1 cellular context compared by ENCODE assay signal in genomic region chr17:7191571-7192270, GRCh38.
TF ChIP-seq lines count a peak whose summit lies in the region.

No MANE protein-coding gene starts in this region.

TF ChIP-seq in GM12878, 131 proteins besides CTCF, POLR2A, EP300 and RAD21 (continued from another document):
- TF ChIP-seq MLLT1 (IDR thresholded peaks at IDR 0.05): no peak
- TF ChIP-seq CHD1 (IDR thresholded peaks at IDR 0.05; ENCODE audit: low read depth, low read length): no peak
- no peak for TF ChIP-seq TAF1 (IDR thresholded peaks at IDR 0.05; ENCODE audit: borderline replicate concordance, low read depth, low read length)
- TF ChIP-seq FOS (IDR thresholded peaks at IDR 0.05; ENCODE audit: borderline replicate concordance, extremely low read depth, insufficient read length): no peak
- TF ChIP-seq LARP7 (IDR thresholded peaks at IDR 0.05): no peak
